Comparison of ENCODE assay signal across 20 cellular contexts in genomic region chr14:104221636-104222375, GRCh38.
DNase-seq lines count a peak whose midpoint lies in the region; ATAC-seq and TF ChIP-seq lines count a peak whose summit lies in the region.
"Had no signal": no experiment of that assay in that cellular context is flagged by ENCODE, and none has a peak within 500 bp of the region (broad histone marks: within the 10 kb centered on the region; RNA-seq: fewer than 3 reads in every experiment).

No MANE protein-coding gene starts in this region.

- H3K27ac ChIP-seq in right cardiac atrium (ENCODE audit: low read length) (no peak overlapping the region), right atrium auricular region (no peak overlapping the region), left lung (no peak overlapping the region)
- H3K27ac ChIP-seq: epithelial cell of prostate, foreskin keratinocyte, prostate gland had no signal

- no peak for ATAC-seq in right cardiac atrium
- no peak for ATAC-seq in left lung
- ATAC-seq in omental fat pad (ENCODE audit: low FRiP score), result no peak
- ATAC-seq: activated naive CD8-positive, alpha-beta T cell treated with anti-CD3 and anti-CD28 coated beads, Interleukin-2, amount 50 U/mL, for 24 hours; foreskin keratinocyte; naive thymus-derived CD8-positive, alpha-beta T cell; Panc1 had no signal

- H3K27me3 ChIP-seq in right cardiac atrium (ENCODE audit: control insufficient read depth, insufficient read depth), result no peaks in the 10 kb centered on the region
- no peaks in the 10 kb centered on the region for H3K27me3 ChIP-seq in right atrium auricular region
- peaks cover 0 to 60% of the 10 kb centered on the region in 2 donors for H3K27me3 ChIP-seq in left lung
- H3K27me3 ChIP-seq: foreskin keratinocyte had no signal

- H3K9me3 ChIP-seq in right cardiac atrium (ENCODE audit: control insufficient read depth, low read length) (no peaks in the 10 kb centered on the region), right atrium auricular region (no peaks in the 10 kb centered on the region), left lung (no peaks in the 10 kb centered on the region)
- H3K9me3 ChIP-seq: prostate gland had no signal

- intact Hi-C loops in right cardiac atrium (cut with DNase I), result loop anchor here in 1 of 4 donors (10.0 kb wide), 1 partner anchor 87 kb away; the partner anchor contains the start of gene KIF26A
- intact Hi-C loops in left lung (cut with DNase I), result no loop called here

- in situ Hi-C loops in KBM-7 (cut with MboI; ENCODE audit: low pct_unique_long_range_greater_than_20kb, low sequenced_read_pairs), result no loop called here

- peak in 2 of 3 donors; percentile 33 to 54 for DNase-seq in right cardiac atrium
- DNase-seq in right atrium auricular region (ENCODE audit: low spot score), result no peak
- DNase-seq in SHP77 treated with DMSO at 0.1 percent for 48 hours (lab: John Stamatoyannopoulos, UW), result peak; percentile 85
- peak; percentile 28 to 32 for DNase-seq in left lung
- no peak for DNase-seq in omental fat pad (ENCODE audit: low spot score)
- no peak for DNase-seq in KBM-7
- DNase-seq in OCI-M1 (lab: John Stamatoyannopoulos, UW), result no peak
- DNase-seq: activated naive CD8-positive, alpha-beta T cell treated with anti-CD3 and anti-CD28 coated beads, Interleukin-2, amount 50 U/mL, for 24 hours; dermis blood vessel endothelial cell; foreskin keratinocyte; hippocampal formation; KG1; mesenchymal stem cell; NCI-H2029 treated with DMSO at 0.1 percent for 48 hours; NCI-H748 treated with DMSO at 0.1 percent for 48 hours; T-helper 9 cell had no signal

- H3K4me1 ChIP-seq in right cardiac atrium (ENCODE audit: control insufficient read depth, insufficient read depth, low read length) (peaks cover 8% of the 10 kb centered on the region), right atrium auricular region (peaks cover 0 to 16% of the 10 kb centered on the region in 2 donors), left lung (no peaks in the 10 kb centered on the region)
- H3K4me1 ChIP-seq: foreskin keratinocyte, prostate gland had no signal

- 94% methylated on average over 21 of the region's 21 CpGs for WGBS in right cardiac atrium

- no peak overlapping the region for H3K4me3 ChIP-seq in right cardiac atrium (ENCODE audit: low read length)
- no peak overlapping the region for H3K4me3 ChIP-seq in right atrium auricular region
- H3K4me3 ChIP-seq in left lung, result no peak overlapping the region
- H3K4me3 ChIP-seq: prostate gland had no signal

- H3K36me3 ChIP-seq in right atrium auricular region (no peaks in the 10 kb centered on the region), left lung (no peaks in the 10 kb centered on the region)
- H3K36me3 ChIP-seq: prostate gland had no signal

- TF ChIP-seq CTCF in right atrium auricular region (IDR thresholded peaks at IDR 0.05), result no peak
- no peak for TF ChIP-seq CTCF in left lung (IDR thresholded peaks at IDR 0.05)
- TF ChIP-seq CTCF in omental fat pad (IDR thresholded peaks at IDR 0.05), result no peak

Comparison
In these comparisons a context has a peak if more than half of its experiments do, and no peak if none do; other contexts are left out.
1. DNase-seq: peak in right cardiac atrium (2 of 3), SHP77 treated with DMSO at 0.1 percent for 48 hours (single experiment) and left lung (2 of 2); none in right atrium auricular region (single experiment), omental fat pad (single experiment), KBM-7 (single experiment) and OCI-M1 (single experiment).